ENCODE assay signal across 12 cellular contexts in genomic region chr2:62362561-62362960, GRCh38.
DNase-seq lines count a peak whose midpoint lies in the region; ATAC-seq and TF ChIP-seq lines count a peak whose summit lies in the region.
"Had no signal": no experiment of that assay in that cellular context is flagged by ENCODE, and none has a peak within 500 bp of the region (broad histone marks: within the 10 kb centered on the region; RNA-seq: fewer than 3 reads in every experiment).

No MANE protein-coding gene starts in this region.

- DNase-seq in RWPE1 (ENCODE audit: low spot score), result peak; percentile 76
- peak; percentile 94 for DNase-seq in trophoblast cell
- DNase-seq in dedifferentiated amniotic fluid mesenchymal stem cell (ENCODE audit: extremely low spot score), result no peak
- DNase-seq in NCI-H146 (lab: John Stamatoyannopoulos, UW), result no peak
- no peak for DNase-seq in Right ventricle myocardium superior
- no peak for DNase-seq in H4 (ENCODE audit: low spot score)
- DNase-seq: activated CD8-positive, alpha-beta memory T cell treated with anti-CD3 and anti-CD28 coated beads, Interleukin-2, amount 50 U/mL, for 4 hours; CD4-positive, alpha-beta T cell; NCI-H69 had no signal

- intact Hi-C loops in Right ventricle myocardium superior (cut with DNase I), result no loop called here

- POLR2A ChIA-PET in RWPE1 (lab: Yijun Ruan, JAX; ENCODE audit: low non-redundant PET), result no interaction called here

- peaks cover 2 to 13% of the 10 kb centered on the region in 2 experiments for H3K4me1 ChIP-seq in trophoblast cell (ENCODE audit: control insufficient read depth in 1 of 2, insufficient read depth in 2 of 2, low read length in 2 of 2)

- peak; percentile 38 for ATAC-seq in GM18907 (IDR thresholded peaks at IDR 0.05; ENCODE audit: unreplicated experiment)
- peak; percentile 23 for ATAC-seq in HG02678 (IDR thresholded peaks at IDR 0.05; ENCODE audit: unreplicated experiment)
- ATAC-seq in Right ventricle myocardium superior (ENCODE audit: poor library complexity), result no peak

- no peak overlapping the region for H2AFZ ChIP-seq in trophoblast cell (ENCODE audit: insufficient read depth, low read length, poor library complexity)

- CTCF ChIA-PET in RWPE1 (lab: Yijun Ruan, JAX), result interaction anchor here (0.6 kb wide), 1 partner anchor 246 kb away, joined by 7 read pairs; no protein-coding TSS in a partner anchor

- H3K4me2 ChIP-seq in trophoblast cell (ENCODE audit: low read length), result no peak overlapping the region

- H4K8ac ChIP-seq in trophoblast cell (ENCODE audit: low read depth, low read length), result no peak overlapping the region

- no peak overlapping the region for H2BK120ac ChIP-seq in trophoblast cell (ENCODE audit: insufficient read depth, low read length, poor library complexity)

- H4K12ac ChIP-seq in trophoblast cell (ENCODE audit: low read depth, low read length), result no peak overlapping the region

- no CpG with 5 or more reads among the region's 7 CpGs for WGBS in trophoblast cell (ENCODE audit: extremely low coverage, insufficient coverage, insufficient read length)

- peaks cover 2% of the 10 kb centered on the region for H3K79me1 ChIP-seq in trophoblast cell (ENCODE audit: low read length)

- no peak overlapping the region for H3K4ac ChIP-seq in trophoblast cell (ENCODE audit: low read depth, low read length)

- no peak overlapping the region for H2BK5ac ChIP-seq in trophoblast cell (ENCODE audit: low read depth, low read length, poor library complexity)

- no peaks in the 10 kb centered on the region for H3K9me3 ChIP-seq in trophoblast cell (ENCODE audit: insufficient read depth, low read depth, low read length)
- H3K9me3 ChIP-seq: ovary had no signal

- H3K18ac ChIP-seq in trophoblast cell (ENCODE audit: low read length), result no peak overlapping the region

- no peak overlapping the region for H3K9ac ChIP-seq in trophoblast cell (ENCODE audit: low read length)

- H3K4me3 ChIP-seq in trophoblast cell (ENCODE audit: low read depth, low read length), result no peak overlapping the region
- H3K4me3 ChIP-seq: ovary had no signal

- H2AK5ac ChIP-seq in trophoblast cell (ENCODE audit: low read length), result no peak overlapping the region

- no peak overlapping the region for H3K14ac ChIP-seq in trophoblast cell (ENCODE audit: low read length)

- no peaks in the 10 kb centered on the region for H3K36me3 ChIP-seq in trophoblast cell (ENCODE audit: control insufficient read depth in 1 of 2, insufficient read depth in 2 of 2, low read length in 2 of 2)
- H3K36me3 ChIP-seq: ovary had no signal

- TF ChIP-seq CTCF in RWPE1 (conservative IDR thresholded peaks at IDR 0.05; ENCODE audit: low read depth), result no peak

- no peak overlapping the region for H4K91ac ChIP-seq in trophoblast cell (ENCODE audit: low read depth, low read length)

- no peaks in the 10 kb centered on the region for H3K79me2 ChIP-seq in trophoblast cell (ENCODE audit: control insufficient read depth, insufficient read depth, low read length, poor library complexity)

- H3K27ac ChIP-seq in RWPE1, result no peak overlapping the region
- H3K27ac ChIP-seq in trophoblast cell (ENCODE audit: low read depth, low read length), result no peak overlapping the region
- H3K27ac ChIP-seq: ovary had no signal

- no peak overlapping the region for H2BK12ac ChIP-seq in trophoblast cell (ENCODE audit: low read length)

- H3K27me3 ChIP-seq in trophoblast cell (ENCODE audit: insufficient read depth, low read length), result no peaks in the 10 kb centered on the region
- H3K27me3 ChIP-seq: ovary had no signal

- no peak overlapping the region for H3K23ac ChIP-seq in trophoblast cell (ENCODE audit: low read length)

Comparison
In these comparisons a context has a peak if more than half of its experiments do, and no peak if none do; other contexts are left out.
1. DNase-seq: peak in RWPE1 (single experiment) and trophoblast cell (2 of 2); none in dedifferentiated amniotic fluid mesenchymal stem cell (single experiment), NCI-H146 (single experiment), Right ventricle myocardium superior (single experiment) and H4 (single experiment).